In genomic region chr19:30229524-30230174, GRCh38 we compare ENCODE assay signal across 8 cellular contexts.
DNase-seq lines count a peak whose midpoint lies in the region; ATAC-seq and TF ChIP-seq lines count a peak whose summit lies in the region.
"Had no signal": no experiment of that assay in that cellular context is flagged by ENCODE, and none has a peak within 500 bp of the region (broad histone marks: within the 10 kb centered on the region; RNA-seq: fewer than 3 reads in every experiment).

No MANE protein-coding gene starts in this region.

- no peak for TF ChIP-seq CTCF in stomach (IDR thresholded peaks at IDR 0.05)

- intact Hi-C loops in stomach (cut with DNase I; ENCODE audit: low total_unique reads) (no loop called here), aorta (cut with DNase I) (loop anchor here in 1 of 2 donors (10.0 kb wide), 1 partner anchor 425 kb away; no protein-coding TSS in a partner anchor)

- H3K4me1 ChIP-seq in HAP-1: peaks cover 14% of the 10 kb centered on the region
- peaks cover 17% of the 10 kb centered on the region for H3K4me1 ChIP-seq in iPS-18a (ENCODE audit: control insufficient read depth, low read depth, low read length)
- H3K4me1 ChIP-seq in stomach: peaks cover 28 to 45% (median 36%) of the 10 kb centered on the region in 4 donors
- no peaks in the 10 kb centered on the region for H3K4me1 ChIP-seq in aorta (ENCODE audit: control insufficient read depth in 1 of 2, insufficient read depth in 2 of 2, low read length in 2 of 2)

- H3K9me3 ChIP-seq in HAP-1 (no peaks in the 10 kb centered on the region), iPS-18a (ENCODE audit: control insufficient read depth, low read depth, low read length) (no peaks in the 10 kb centered on the region), stomach (no peaks in the 10 kb centered on the region), aorta (ENCODE audit: control insufficient read depth, low read length) (no peaks in the 10 kb centered on the region)

- no peak for ATAC-seq in aorta (ENCODE audit: low FRiP score)

- H3K4me3 ChIP-seq in HAP-1 (peak overlapping the region; percentile 58), iPS-18a (ENCODE audit: low read length) (peak overlapping the region; percentile 71), stomach (peak overlapping the region in 3 of 4 donors; percentile 51 to 66 (median 59)), aorta (ENCODE audit: low read length in 2 of 2) (no peak overlapping the region)

- in situ Hi-C loops in HAP-1 (cut with MboI; ENCODE audit: low sequenced_read_pairs): loop anchor here (10.0 kb wide), 1 partner anchor 425 kb away; no protein-coding TSS in a partner anchor

- no peak for TF ChIP-seq EP300 in stomach (IDR thresholded peaks at IDR 0.05)

- TF ChIP-seq POLR2A in stomach (IDR thresholded peaks at IDR 0.05): no peak

- H3K36me3 ChIP-seq in HAP-1 (replicated peaks): no peaks in the 10 kb centered on the region
- H3K36me3 ChIP-seq in iPS-18a (ENCODE audit: control insufficient read depth, low read depth, low read length): no peaks in the 10 kb centered on the region
- H3K36me3 ChIP-seq in stomach: no peaks in the 10 kb centered on the region
- H3K36me3 ChIP-seq in aorta (ENCODE audit: control insufficient read depth in 1 of 2, insufficient read depth in 2 of 2, low read length in 1 of 2): no peaks in the 10 kb centered on the region

- no peak overlapping the region for H3K9ac ChIP-seq in iPS-18a (ENCODE audit: low read length)

- DNase-seq in HAP-1 (ENCODE audit: low spot score in 2 of 2) (peak; percentile 37 to 50), amniotic epithelial cell (ENCODE audit: low read depth) (peak; percentile 10), stomach (no peak), NCI-H1694 (lab: John Stamatoyannopoulos, UW) (no peak), glomerular visceral epithelial cell (ENCODE audit: extremely low spot score) (no peak), aorta (no peak)
- DNase-seq: NCI-H187 had no signal

- WGBS in stomach, 5 donors: 21 to 45% (median 23%) methylated on average over 13 to 14 of the region's 14 CpGs
- WGBS in aorta, 2 donors: 46 to 61% methylated on average over 14 of the region's 14 CpGs

- H3K27ac ChIP-seq in iPS-18a (ENCODE audit: low read length): no peak overlapping the region
- peak overlapping the region in 3 of 5 donors; percentile 61 to 73 (median 66) for H3K27ac ChIP-seq in stomach
- H3K27ac ChIP-seq in aorta (ENCODE audit: low read depth in 1 of 2, low read length in 2 of 2): no peak overlapping the region

- H3K27me3 ChIP-seq in HAP-1 (ENCODE audit: low read depth): no peaks in the 10 kb centered on the region
- H3K27me3 ChIP-seq in iPS-18a (ENCODE audit: control insufficient read depth, insufficient read depth, low read length): peaks cover 78% of the 10 kb centered on the region
- H3K27me3 ChIP-seq in stomach: peaks cover 8 to 95% (median 63%) of the 10 kb centered on the region in 3 donors
- H3K27me3 ChIP-seq in aorta (ENCODE audit: control insufficient read depth in 1 of 2, insufficient read depth in 2 of 2, low read length in 1 of 2): no peaks in the 10 kb centered on the region

Comparison
In these comparisons a context has a peak if more than half of its experiments do, and no peak if none do; other contexts are left out.
1. DNase-seq: peak in HAP-1 (2 of 2) and amniotic epithelial cell (single experiment); none in stomach (single experiment), NCI-H1694 (single experiment), glomerular visceral epithelial cell (single experiment) and aorta (0 of 2).
2. H3K4me3 ChIP-seq: peak in HAP-1 (single experiment), iPS-18a (single experiment) and stomach (3 of 4); none in aorta (0 of 2).
3. H3K27ac ChIP-seq: peak in stomach (3 of 5); none in iPS-18a (single experiment) and aorta (0 of 2).